Comparison of ENCODE assay signal across 8 cellular contexts in the genomic region with DNA sequence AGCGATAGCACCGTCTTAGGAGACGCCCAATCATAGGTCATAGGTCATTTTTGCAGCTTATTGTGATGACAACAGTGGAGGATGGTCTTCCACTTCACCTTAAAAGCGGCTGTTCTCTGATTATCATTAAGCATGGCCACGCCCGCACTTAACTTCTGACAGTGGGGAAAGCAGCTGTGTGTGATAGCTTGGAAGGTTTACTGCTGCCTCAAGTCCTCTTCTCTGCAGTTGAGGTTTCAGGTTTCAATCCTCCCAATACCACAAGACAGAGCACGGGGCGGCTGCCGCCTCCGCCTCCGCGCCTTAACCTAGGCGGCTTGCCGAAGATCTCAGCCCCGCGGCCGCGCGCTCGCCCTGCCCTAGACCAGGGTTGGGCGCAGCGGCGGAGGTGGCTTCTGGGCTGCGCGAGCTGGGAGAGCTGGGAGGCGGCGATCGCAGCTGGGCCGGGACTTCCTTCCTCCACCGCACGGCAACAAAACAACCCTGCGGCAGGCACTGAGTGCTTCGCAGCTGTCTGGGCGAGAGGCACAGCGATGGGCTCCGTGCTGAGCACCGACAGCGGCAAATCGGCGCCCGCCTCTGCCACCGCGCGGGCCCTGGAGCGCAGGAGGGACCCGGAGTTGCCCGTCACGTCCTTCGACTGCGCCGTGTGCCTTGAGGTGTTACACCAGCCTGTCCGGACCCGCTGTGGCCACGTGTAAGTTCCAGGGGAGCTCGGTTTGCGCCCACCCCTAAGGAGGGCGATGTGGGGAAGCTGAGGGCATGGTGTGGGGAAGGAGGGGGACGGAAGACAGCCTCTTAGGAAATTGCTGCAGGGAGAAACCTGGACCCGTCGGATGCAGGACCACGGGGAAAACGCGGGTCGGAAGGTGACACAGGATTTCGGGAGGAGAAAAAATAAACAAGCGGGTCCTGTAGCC. TPM values are rescaled to one million over a fixed set of nuclear protein-coding genes. Genes with fewer than 3 reads are reported as not detected.
DNase-seq lines count a peak whose midpoint lies in the region; ATAC-seq and TF ChIP-seq lines count a peak whose summit lies in the region.

A gene (plus strand): TSS at position 495 of the 920 bp plus-strand sequence. CDS start 39 bp downstream, at position 534.

- TF ChIP-seq CTCF in LNCaP clone FGC (IDR thresholded peaks at IDR 0.05; ENCODE audit: control insufficient read depth, extremely low read depth, insufficient read depth) (no peak), gastroesophageal sphincter (IDR thresholded peaks at IDR 0.05) (no peak), neutrophil (IDR thresholded peaks at IDR 0.05) (peak; percentile 45), subcutaneous adipose tissue (IDR thresholded peaks at IDR 0.05; ENCODE audit: low read depth) (no peak)

- H3K4me3 ChIP-seq in LNCaP clone FGC (ENCODE audit: low read depth, low read length), result peak within 1 kb of the TSS; percentile 62
- H3K4me3 ChIP-seq in gastroesophageal sphincter, result peak within 1 kb of the TSS; percentile 35 to 61
- peak within 1 kb of the TSS; percentile 72 to 79 for H3K4me3 ChIP-seq in neutrophil (ENCODE audit: low read depth in 1 of 2, low read length in 1 of 2)

- no peaks in the 10 kb centered on the region for H3K36me3 ChIP-seq in gastroesophageal sphincter
- H3K36me3 ChIP-seq in neutrophil, result no peaks in the 10 kb centered on the region

- peak; percentile 44 to 60 for TF ChIP-seq POLR2A in gastroesophageal sphincter (IDR thresholded peaks at IDR 0.05)

- peak; percentile 68 for DNase-seq in EL
- DNase-seq in GOT3 (lab: John Stamatoyannopoulos, UW), result peak; percentile 22
- peak; percentile 61 for DNase-seq in LNCaP clone FGC (ENCODE audit: low read depth)
- DNase-seq in SIG-M5 treated with dmso at 0.1 percent for 504 hours (lab: John Stamatoyannopoulos, UW; ENCODE audit: unreplicated experiment), result peak; percentile 66
- DNase-seq in activated gamma-delta T cell treated with Interleukin-2 at 50 U/mL for 16 hours, result peak; percentile 87

- peak within 1 kb of the TSS in 3 of 4 donors; percentile 55 to 77 (median 73) for H3K27ac ChIP-seq in gastroesophageal sphincter
- H3K27ac ChIP-seq in neutrophil, result peak within 1 kb of the TSS; percentile 82

- WGBS in gastroesophageal sphincter (ENCODE audit: low coverage in 1 of 2), 2 donors, result 7% methylated on average over 5 to 11 of the region's 66 CpGs

- ATAC-seq in gastroesophageal sphincter, result peak; percentile 92

- H3K4me1 ChIP-seq in gastroesophageal sphincter, result peaks cover 0 to 31% (median 0%) of the 10 kb centered on the region in 3 donors
- peaks cover 20% of the 10 kb centered on the region in 2 experiments for H3K4me1 ChIP-seq in neutrophil (ENCODE audit: control insufficient read depth in 1 of 2, insufficient read depth in 1 of 2, low read depth in 1 of 2, low read length in 1 of 2)

- no peak for TF ChIP-seq EP300 in gastroesophageal sphincter (IDR thresholded peaks at IDR 0.05)

- H3K9me3 ChIP-seq in gastroesophageal sphincter, result no peaks in the 10 kb centered on the region
- no peaks in the 10 kb centered on the region for H3K9me3 ChIP-seq in neutrophil

- H3K27me3 ChIP-seq in gastroesophageal sphincter (peaks cover 31% of the 10 kb centered on the region), neutrophil (no peaks in the 10 kb centered on the region)

RNA-seq across cellular contexts. Expression of the gene that starts here (rescaled TPM):
- total RNA-seq in gastroesophageal sphincter, result 1 to 10 TPM; 1.7 to 5.2 (median 3.1) TPM
- 10 to 100 TPM; 15.6 to 24.9 (median 19.4) TPM for total RNA-seq in subcutaneous adipose tissue

Comparison
In these comparisons a context has a peak if more than half of its experiments do, and no peak if none do; other contexts are left out.
1. Peak in every context shown above with its lines: DNase-seq, ATAC-seq, H3K4me3 ChIP-seq and H3K27ac ChIP-seq.
2. DNase-seq: peak in every context shown above with its lines; median percentile 87 in activated gamma-delta T cell treated with Interleukin-2 at 50 U/mL for 16 hours; 68 in EL; 66 in SIG-M5 treated with dmso at 0.1 percent for 504 hours; 61 in LNCaP clone FGC; 22 in GOT3.